Comparison of ENCODE assay signal across 32 cellular contexts in the genomic region with DNA sequence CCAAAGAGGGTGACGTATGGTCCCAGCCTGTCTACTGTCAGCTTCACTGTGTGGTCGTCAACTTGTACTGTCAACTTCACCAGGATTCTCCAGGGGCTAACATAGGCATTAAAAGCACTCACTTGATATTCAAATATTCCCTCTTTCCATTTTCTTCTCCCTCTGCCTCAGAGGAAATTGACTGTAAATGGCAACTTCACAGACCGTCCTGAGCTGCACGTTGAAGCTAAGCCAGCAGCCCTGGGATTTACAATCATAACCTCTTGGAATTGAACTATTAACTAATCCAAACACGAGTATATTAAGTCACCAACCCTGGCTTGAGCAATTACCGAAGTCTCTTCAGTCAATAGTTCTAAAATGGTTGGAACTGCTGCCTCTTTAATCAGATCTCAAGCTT. TPM values are rescaled to one million over a fixed set of nuclear protein-coding genes. Genes with fewer than 3 reads are reported as not detected.
"Had no signal": no experiment of that assay in that cellular context is flagged by ENCODE, and none has a peak within 500 bp of the region (broad histone marks: within the 10 kb centered on the region; RNA-seq: fewer than 3 reads in every experiment).

No MANE protein-coding gene starts in this region.

- H3K27me3 ChIP-seq: adrenal gland, body of pancreas, dorsolateral prefrontal cortex, esophagus muscularis mucosa, foreskin keratinocyte, gastrocnemius medialis had no signal

- H3K4me1 ChIP-seq: adrenal gland, body of pancreas had no signal

- H3K27ac Mint-ChIP-seq: activated CD4-positive, alpha-beta memory T cell treated with anti-CD3 and anti-CD28 coated beads for 36 hours; activated CD4-positive, alpha-beta T cell treated with anti-CD3 and anti-CD28 coated beads for 36 hours; activated CD4-positive, alpha-beta T cell treated with anti-CD3 and anti-CD28 coated beads, Interleukin-2, amount 10 ng/mL, durations not matched to agents 24 days and 14 days; activated CD8-positive, alpha-beta memory T cell treated with anti-CD3 and anti-CD28 coated beads, Interleukin-2, amount 10 ng/mL, durations not matched to agents 7 days and 5 days; activated CD8-positive, alpha-beta T cell treated with anti-CD3 and anti-CD28 coated beads, Interleukin-2, amount 10 ng/mL, durations not matched to agents 7 days and 5 days; activated naive CD4-positive, alpha-beta T cell treated with anti-CD3 and anti-CD28 coated beads for 36 hours; activated naive CD4-positive, alpha-beta T cell treated with anti-CD3 and anti-CD28 coated beads, Interleukin-2, amount 50 U/mL, for 24 hours; activated naive CD8-positive, alpha-beta T cell treated with anti-CD3 and anti-CD28 coated beads for 36 hours; activated naive CD8-positive, alpha-beta T cell treated with anti-CD3 and anti-CD28 coated beads, Interleukin-2, amount 50 U/mL, for 24 hours; activated T-helper 1 cell treated with anti-CD3 and anti-CD28 coated beads, Interleukin-12 subunit alpha, Interleukin-12 subunit beta, Interleukin-2, Interleukin-4 antibody, amounts not matched to agents 30 ng/mL and 10 ng/mL and 1 ng/mL, durations not matched to agents 14 hours and 24 hours and 36 hours; activated T-helper 2 cell treated with anti-CD3 and anti-CD28 coated beads, Interferon-gamma antibody, Interleukin-2, Interleukin-4, amounts not matched to agents 10 μg/mL and 5 μg/mL and 100 μg/mL, durations not matched to agents 14 hours and 24 hours and 36 hours; dendritic cell treated with granulocyte-macrophage colony-stimulating factor and Interleukin-4, amounts not matched to agents 40 ng/mL and 50 ng/mL, for 4 days had no signal

- H3K4me1 Mint-ChIP-seq: activated CD4-positive, alpha-beta T cell treated with anti-CD3 and anti-CD28 coated beads for 36 hours; activated CD4-positive, alpha-beta T cell treated with anti-CD3 and anti-CD28 coated beads, Interleukin-2, amount 10 ng/mL, durations not matched to agents 24 days and 14 days; activated CD8-positive, alpha-beta memory T cell treated with anti-CD3 and anti-CD28 coated beads, Interleukin-2, amount 10 ng/mL, durations not matched to agents 7 days and 5 days; activated naive CD4-positive, alpha-beta T cell treated with anti-CD3 and anti-CD28 coated beads, Interleukin-2, amount 50 U/mL, for 24 hours; activated naive CD8-positive, alpha-beta T cell treated with anti-CD3 and anti-CD28 coated beads for 36 hours; activated naive CD8-positive, alpha-beta T cell treated with anti-CD3 and anti-CD28 coated beads, Interleukin-2, amount 50 U/mL, for 24 hours; central memory CD8-positive, alpha-beta T cell had no signal

- H3K4me3 ChIP-seq: adrenal gland, body of pancreas, coronary artery, dorsolateral prefrontal cortex, esophagus muscularis mucosa, gastrocnemius medialis had no signal

- H3K27ac ChIP-seq: adrenal gland, body of pancreas, dorsolateral prefrontal cortex, foreskin keratinocyte, gastrocnemius medialis had no signal

- H3K9me3 ChIP-seq: adrenal gland, esophagus muscularis mucosa, gastrocnemius medialis had no signal

- DNase-seq: activated CD4-positive, alpha-beta memory T cell treated with anti-CD3 and anti-CD28 coated beads for 36 hours; activated CD4-positive, alpha-beta T cell treated with anti-CD3 and anti-CD28 coated beads for 36 hours; activated CD4-positive, alpha-beta T cell treated with anti-CD3 and anti-CD28 coated beads, Interleukin-2, amount 10 ng/mL, durations not matched to agents 24 days and 14 days; activated CD4-positive, CD25-positive, alpha-beta regulatory T cell; activated CD4-positive, CD25-positive, alpha-beta regulatory T cell treated with anti-CD3 and anti-CD28 coated beads, Interleukin-2, amount 50 U/mL, for 72 hours; activated CD8-positive, alpha-beta memory T cell treated with anti-CD3 and anti-CD28 coated beads, Interleukin-2, amount 10 ng/mL, durations not matched to agents 7 days and 5 days; activated CD8-positive, alpha-beta memory T cell treated with anti-CD3 and anti-CD28 coated beads, Interleukin-2, amount 50 U/mL, for 4 hours; activated CD8-positive, alpha-beta T cell treated with anti-CD3 and anti-CD28 coated beads, Interleukin-2, amount 10 ng/mL, durations not matched to agents 7 days and 5 days; activated effector memory CD4-positive, alpha-beta T cell treated with anti-CD3 and anti-CD28 coated beads, Interleukin-2, amount 50 U/mL, for 16 hours; activated naive CD4-positive, alpha-beta T cell treated with anti-CD3 and anti-CD28 coated beads for 36 hours; activated naive CD8-positive, alpha-beta T cell treated with anti-CD3 and anti-CD28 coated beads for 36 hours; activated naive CD8-positive, alpha-beta T cell treated with anti-CD3 and anti-CD28 coated beads, Interleukin-2, amount 50 U/mL, for 24 hours; activated T-cell treated with anti-CD3 and anti-CD28 coated beads, Interleukin-2, amount 50 U/mL, for 1 hour; activated T-cell treated with anti-CD3 and anti-CD28 coated beads, Interleukin-2, amount 50 U/mL, for 48 hours; amygdala; aorta; body of pancreas; dorsolateral prefrontal cortex; effector memory CD4-positive, alpha-beta T cell; erythroblast; foreskin keratinocyte; gastrocnemius medialis; T-helper 2 cell had no signal

- H3K36me3 ChIP-seq: adrenal gland, esophagus muscularis mucosa, gastrocnemius medialis had no signal

- H3K9me3 Mint-ChIP-seq: activated CD4-positive, alpha-beta T cell treated with anti-CD3 and anti-CD28 coated beads, Interleukin-2, amount 10 ng/mL, durations not matched to agents 24 days and 14 days; activated naive CD4-positive, alpha-beta T cell treated with anti-CD3 and anti-CD28 coated beads, Interleukin-2, amount 50 U/mL, for 24 hours; activated T-helper 1 cell treated with anti-CD3 and anti-CD28 coated beads, Interleukin-12 subunit alpha, Interleukin-12 subunit beta, Interleukin-2, Interleukin-4 antibody, amounts not matched to agents 30 ng/mL and 10 ng/mL and 1 ng/mL, durations not matched to agents 14 hours and 24 hours and 36 hours; activated T-helper 2 cell treated with anti-CD3 and anti-CD28 coated beads, Interferon-gamma antibody, Interleukin-2, Interleukin-4, amounts not matched to agents 10 μg/mL and 5 μg/mL and 100 μg/mL, durations not matched to agents 14 hours and 24 hours and 36 hours had no signal

- H3K4me3 Mint-ChIP-seq: activated CD4-positive, alpha-beta memory T cell treated with anti-CD3 and anti-CD28 coated beads for 36 hours; activated CD4-positive, alpha-beta T cell treated with anti-CD3 and anti-CD28 coated beads for 36 hours; activated CD4-positive, alpha-beta T cell treated with anti-CD3 and anti-CD28 coated beads, Interleukin-2, amount 10 ng/mL, durations not matched to agents 24 days and 14 days; activated CD8-positive, alpha-beta memory T cell treated with anti-CD3 and anti-CD28 coated beads, Interleukin-2, amount 10 ng/mL, durations not matched to agents 7 days and 5 days; activated CD8-positive, alpha-beta T cell treated with anti-CD3 and anti-CD28 coated beads, Interleukin-2, amount 10 ng/mL, durations not matched to agents 7 days and 5 days; activated naive CD4-positive, alpha-beta T cell treated with anti-CD3 and anti-CD28 coated beads for 36 hours; activated naive CD4-positive, alpha-beta T cell treated with anti-CD3 and anti-CD28 coated beads, Interleukin-2, amount 50 U/mL, for 24 hours; activated naive CD8-positive, alpha-beta T cell treated with anti-CD3 and anti-CD28 coated beads for 36 hours; activated naive CD8-positive, alpha-beta T cell treated with anti-CD3 and anti-CD28 coated beads, Interleukin-2, amount 50 U/mL, for 24 hours; activated T-helper 1 cell treated with anti-CD3 and anti-CD28 coated beads, Interleukin-12 subunit alpha, Interleukin-12 subunit beta, Interleukin-2, Interleukin-4 antibody, amounts not matched to agents 30 ng/mL and 10 ng/mL and 1 ng/mL, durations not matched to agents 14 hours and 24 hours and 36 hours; central memory CD8-positive, alpha-beta T cell; dendritic cell treated with granulocyte-macrophage colony-stimulating factor and Interleukin-4, amounts not matched to agents 40 ng/mL and 50 ng/mL, for 4 days had no signal

- ATAC-seq: activated CD4-positive, alpha-beta T cell treated with anti-CD3 and anti-CD28 coated beads for 36 hours; activated CD8-positive, alpha-beta memory T cell treated with anti-CD3 and anti-CD28 coated beads, Interleukin-2, amount 10 ng/mL, durations not matched to agents 7 days and 5 days; activated CD8-positive, alpha-beta T cell treated with anti-CD3 and anti-CD28 coated beads, Interleukin-2, amount 10 ng/mL, durations not matched to agents 7 days and 5 days; activated naive CD8-positive, alpha-beta T cell treated with anti-CD3 and anti-CD28 coated beads, Interleukin-2, amount 50 U/mL, for 24 hours; body of pancreas; foreskin keratinocyte had no signal

- H3K36me3 Mint-ChIP-seq: activated CD4-positive, alpha-beta memory T cell treated with anti-CD3 and anti-CD28 coated beads for 36 hours; activated CD8-positive, alpha-beta memory T cell treated with anti-CD3 and anti-CD28 coated beads, Interleukin-2, amount 10 ng/mL, durations not matched to agents 7 days and 5 days; activated naive CD4-positive, alpha-beta T cell treated with anti-CD3 and anti-CD28 coated beads, Interleukin-2, amount 50 U/mL, for 24 hours; activated naive CD8-positive, alpha-beta T cell treated with anti-CD3 and anti-CD28 coated beads for 36 hours had no signal

RNA-seq across cellular contexts. Expression of a gene that starts 38.5 kb away (rescaled TPM):
- total RNA-seq: activated CD4-positive, alpha-beta memory T cell treated with anti-CD3 and anti-CD28 coated beads for 36 hours; activated CD8-positive, alpha-beta memory T cell treated with anti-CD3 and anti-CD28 coated beads, Interleukin-2, amount 10 ng/mL, durations not matched to agents 7 days and 5 days; activated CD8-positive, alpha-beta T cell treated with anti-CD3 and anti-CD28 coated beads, Interleukin-2, amount 10 ng/mL, durations not matched to agents 7 days and 5 days; activated naive CD4-positive, alpha-beta T cell treated with anti-CD3 and anti-CD28 coated beads for 36 hours; activated T-helper 1 cell treated with anti-CD3 and anti-CD28 coated beads, Interleukin-12 subunit alpha, Interleukin-12 subunit beta, Interleukin-2, Interleukin-4 antibody, amounts not matched to agents 30 ng/mL and 10 ng/mL and 1 ng/mL, durations not matched to agents 14 hours and 24 hours and 36 hours; T-helper 1 cell treated with Interleukin-12 subunit alpha and Interleukin-12 subunit beta and Interleukin-4 antibody, amounts not matched to agents 30 ng/mL and 1 ng/mL, for 36 hours had no signal
